In genomic region chr11:108781921-108782320, GRCh38 we compare ENCODE assay signal across 19 cellular contexts.
"Had no signal": no experiment of that assay in that cellular context is flagged by ENCODE, and none has a peak within 500 bp of the region (broad histone marks: within the 10 kb centered on the region; RNA-seq: fewer than 3 reads in every experiment).

No MANE protein-coding gene starts in this region.

- ATAC-seq: HepG2, K562 had no signal

- H3K9me3 Mint-ChIP-seq: IgD-negative memory B cell had no signal

- H3K27me3 Mint-ChIP-seq: IgD-negative memory B cell had no signal

- DNase-seq: MV-4-11, NCI-H1048, NCI-H1105, NCI-H1417, NCI-H1436 treated with DMSO at 0.1 percent for 48 hours, NCI-H1694, NCI-H187 treated with DMSO at 0.1 percent for 48 hours, NCI-H2029 treated with DMSO at 0.1 percent for 48 hours, NCI-H2171 treated with DMSO at 0.1 percent for 48 hours, NCI-H345, NCI-H446 treated with DMSO at 0.1 percent for 48 hours, NCI-H510A treated with DMSO at 0.1 percent for 48 hours, NCI-H748 treated with DMSO at 0.1 percent for 48 hours, Right ventricle myocardium superior, RPMI8226, SK-N-SH had no signal
